8 cellular contexts compared by ENCODE assay signal in genomic region chr15:97960364-97961066, GRCh38. TPM values are rescaled to one million over a fixed set of nuclear protein-coding genes. Genes with fewer than 3 reads are reported as not detected.
A peak's percentile ranks its signal among the peaks of the same experiment; 100 is the strongest.
DNase-seq lines count a peak whose midpoint lies in the region; ATAC-seq and TF ChIP-seq lines count a peak whose summit lies in the region.

Gene ARRDC4 (plus strand): TSS chr15:97960703. CDS start chr15:97960862, 159 bp downstream.

- DNase-seq in D341Med (ENCODE audit: low spot score) = peak; percentile 95
- peak; percentile 99 for DNase-seq in LoVo (ENCODE audit: low spot score)
- DNase-seq in SIG-M5 treated with dmso at 0.1 percent for 504 hours (lab: John Stamatoyannopoulos, UW; ENCODE audit: unreplicated experiment) = peak; percentile 93
- peak; percentile 94 for DNase-seq in activated gamma-delta T cell treated with anti-CD3 and anti-CD28 coated beads, Interleukin-2, amount 50 U/mL, for 16 hours (ENCODE audit: low read depth)
- peak; percentile 100 for DNase-seq in fibroblast of villous mesenchyme (ENCODE audit: low read depth)
- DNase-seq in stimulated activated naive CD4-positive, alpha-beta T cell (lab: John Stamatoyannopoulos, UW) = peak; percentile 98 to 100 (median 100)

- H3K4me3 ChIP-seq in fibroblast of villous mesenchyme (ENCODE audit: low read depth, low read length) = peak within 1 kb of the TSS; percentile 82

- H3K9me3 Mint-ChIP-seq in nephron = no peaks in the 10 kb centered on the region

- peak within 1 kb of the TSS; percentile 78 to 93 (median 90) for H3K27ac Mint-ChIP-seq in nephron

- peak; percentile 96 for ATAC-seq in GM21825 (IDR thresholded peaks at IDR 0.05; ENCODE audit: unreplicated experiment)

- TF ChIP-seq CTCF in fibroblast of villous mesenchyme (IDR thresholded peaks at IDR 0.05; ENCODE audit: insufficient read depth, low read depth, low read length) = no peak
- no peak for TF ChIP-seq CTCF in nephron (IDR thresholded peaks at IDR 0.05; ENCODE audit: unreplicated experiment in 3 of 3)

- H3K27me3 Mint-ChIP-seq in nephron (ENCODE audit: low read depth) = peaks cover 3% of the 10 kb centered on the region

- peak within 1 kb of the TSS; percentile 83 to 93 (median 90) for H3K4me3 Mint-ChIP-seq in nephron

- peaks cover 45% of the 10 kb centered on the region for H3K4me1 Mint-ChIP-seq in nephron

- peaks cover 11% of the 10 kb centered on the region for H3K36me3 Mint-ChIP-seq in nephron (ENCODE audit: low read depth)

RNA-seq across cellular contexts. Expression of gene ARRDC4, which starts in this region (rescaled TPM):
- total RNA-seq in fibroblast of villous mesenchyme = 11.7 and 18.4 TPM in 2 replicates

Comparison
In these comparisons a context has a peak if more than half of its experiments do, and no peak if none do; other contexts are left out.
1. Peak in every context shown above with its lines: DNase-seq, ATAC-seq and H3K4me3 ChIP-seq.